ENCODE assay signal across 15 cellular contexts in genomic region chr11:114477946-114478537, GRCh38.
"Had no signal": no experiment of that assay in that cellular context is flagged by ENCODE, and none has a peak within 500 bp of the region (broad histone marks: within the 10 kb centered on the region; RNA-seq: fewer than 3 reads in every experiment).

No MANE protein-coding gene starts in this region.

- DNase-seq: activated CD4-positive, alpha-beta T cell treated with anti-CD3 and anti-CD28 coated beads for 1 hour; activated CD4-positive, alpha-beta T cell treated with anti-CD3 and anti-CD28 coated beads, Interleukin-2, amount 50 U/mL, for 4 hours; activated naive CD4-positive, alpha-beta T cell treated with anti-CD3 and anti-CD28 coated beads for 36 hours; activated T-cell treated with anti-CD3 and anti-CD28 coated beads, Interleukin-2, amount 50 U/mL, for 1 hour; effector memory CD8-positive, alpha-beta T cell; immature natural killer cell; midbrain; ovary; right lobe of liver; stimulated activated naive CD8-positive, alpha-beta T cell treated with anti-CD3 and anti-CD28 coated beads, Interleukin-15, Interleukin-2, amounts not matched to agents 100 U/mL and 50 U/mL, for 24 hours; T-cell; T-helper 9 cell; transverse colon had no signal

- H3K4me3 Mint-ChIP-seq: activated naive CD4-positive, alpha-beta T cell treated with anti-CD3 and anti-CD28 coated beads for 36 hours; effector memory CD8-positive, alpha-beta T cell; immature natural killer cell; T-cell had no signal

- H3K27ac ChIP-seq: ovary, right lobe of liver, transverse colon had no signal

- H3K4me1 ChIP-seq: right lobe of liver had no signal

- H3K27me3 ChIP-seq: ovary, right lobe of liver, transverse colon had no signal

- H3K36me3 ChIP-seq: ovary, right lobe of liver, transverse colon had no signal

- H3K4me2 ChIP-seq: smooth muscle cell had no signal

- H3K9me3 Mint-ChIP-seq: activated naive CD4-positive, alpha-beta T cell treated with anti-CD3 and anti-CD28 coated beads for 36 hours; activated T-helper 2 cell treated with anti-CD3 and anti-CD28 coated beads, Interferon-gamma antibody, Interleukin-2, Interleukin-4, amounts not matched to agents 10 μg/mL and 5 μg/mL and 100 μg/mL, durations not matched to agents 14 hours and 24 hours and 36 hours; effector memory CD8-positive, alpha-beta T cell; T-cell had no signal

- ATAC-seq: effector memory CD8-positive, alpha-beta T cell; right lobe of liver; stimulated activated naive CD8-positive, alpha-beta T cell treated with anti-CD3 and anti-CD28 coated beads, Interleukin-15, Interleukin-2, amounts not matched to agents 100 U/mL and 50 U/mL, for 24 hours; T-cell had no signal

- H3K9me3 ChIP-seq: ovary, right lobe of liver, transverse colon had no signal

- H3K4me3 ChIP-seq: ovary, right lobe of liver, smooth muscle cell, transverse colon had no signal

- H3K27ac Mint-ChIP-seq: activated naive CD4-positive, alpha-beta T cell treated with anti-CD3 and anti-CD28 coated beads for 36 hours; activated T-helper 2 cell treated with anti-CD3 and anti-CD28 coated beads, Interferon-gamma antibody, Interleukin-2, Interleukin-4, amounts not matched to agents 10 μg/mL and 5 μg/mL and 100 μg/mL, durations not matched to agents 14 hours and 24 hours and 36 hours; effector memory CD8-positive, alpha-beta T cell; immature natural killer cell; T-cell had no signal

- H3K4me1 Mint-ChIP-seq: immature natural killer cell, T-cell had no signal
